11 cellular contexts compared by ENCODE assay signal in the genomic region with DNA sequence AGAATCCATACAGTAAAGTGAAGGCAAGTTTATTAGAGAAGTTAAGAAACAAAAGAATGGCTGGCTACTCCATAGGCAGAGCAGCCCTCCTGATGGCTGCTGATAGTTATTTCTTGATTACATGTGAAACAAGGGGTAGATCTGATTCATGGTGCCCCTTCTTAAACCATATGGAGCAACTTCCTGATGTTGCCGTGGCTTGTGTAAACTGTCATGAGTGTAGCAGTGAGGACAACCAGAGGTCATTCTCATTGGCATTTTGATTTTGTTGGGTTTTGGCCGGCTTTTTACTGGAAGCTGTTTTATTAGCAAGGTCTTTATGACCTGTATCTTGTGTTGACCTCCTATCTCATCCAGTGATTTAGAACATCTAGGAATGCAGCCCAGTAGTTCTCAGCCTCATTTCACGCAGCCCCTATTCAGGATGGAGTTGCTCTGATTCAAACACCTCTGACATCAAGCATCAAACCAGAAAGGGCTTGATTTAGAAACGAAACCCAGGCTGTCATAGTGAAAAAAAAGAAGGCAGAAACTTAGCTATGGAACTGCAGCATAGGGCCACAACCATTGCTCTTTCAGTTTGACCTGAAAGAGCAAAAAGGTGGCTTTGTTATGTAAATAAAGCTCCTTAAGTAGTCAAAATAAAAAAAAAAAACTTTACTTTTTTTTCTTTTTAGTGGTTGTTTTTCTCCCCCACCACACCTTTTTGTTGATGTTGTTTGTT. TPM values are rescaled to one million over a fixed set of nuclear protein-coding genes. Genes with fewer than 3 reads are reported as not detected.
DNase-seq lines count a peak whose midpoint lies in the region; ATAC-seq, FAIRE-seq and TF ChIP-seq lines count a peak whose summit lies in the region.
"Had no signal": no experiment of that assay in that cellular context is flagged by ENCODE, and none has a peak within 500 bp of the region (broad histone marks: within the 10 kb centered on the region; RNA-seq: fewer than 3 reads in every experiment).

No MANE protein-coding gene starts in this region.

- H3K27me3 ChIP-seq in HUES6 (ENCODE audit: control insufficient read depth, insufficient read depth, low read length) (no peaks in the 10 kb centered on the region), psoas muscle (ENCODE audit: insufficient read depth in 3 of 3, low read length in 2 of 3) (no peaks in the 10 kb centered on the region)
- H3K27me3 ChIP-seq: left lung had no signal

- peak; percentile 84 for FAIRE-seq in GM12892 (lab: Jason Lieb, UNC)

- TF ChIP-seq POLR2A in GM12892 (IDR thresholded peaks at IDR 0.05; ENCODE audit: low read depth, low read length): no peak

- no peak for TF ChIP-seq CTCF in psoas muscle (IDR thresholded peaks at IDR 0.05)

- no peaks in the 10 kb centered on the region for H3K27me3 Mint-ChIP-seq in T-cell
- H3K27me3 Mint-ChIP-seq: progenitor cell of endocrine pancreas had no signal

- H3K9me3 ChIP-seq in HUES6 (ENCODE audit: control insufficient read depth, insufficient read depth, low read depth, low read length) (peaks cover 27% of the 10 kb centered on the region), psoas muscle (no peaks in the 10 kb centered on the region)

- CTCF ChIA-PET in T-cell (lab: Charles Lee): interaction anchor here in 1 of 2 donors (0.7 kb wide), 1 partner anchor 8 kb away, joined by 5 read pairs; no protein-coding TSS in a partner anchor

- 54 to 57% (median 54%) methylated on average over 4 of the region's 4 CpGs for WGBS in psoas muscle, 3 donors

- H3K36me3 Mint-ChIP-seq in T-cell: peaks cover 3% of the 10 kb centered on the region

- H3K4me3 ChIP-seq in HUES6 (ENCODE audit: low read depth, low read length): 0 out of 2 replicates have a peak overlapping the region, but pooled peaks have one; percentile 8
- H3K4me3 ChIP-seq in psoas muscle: no peak overlapping the region
- H3K4me3 ChIP-seq: left lung had no signal

- H3K27ac ChIP-seq in HUES6 (ENCODE audit: low read depth, low read length): 0 out of 2 replicates have a peak overlapping the region, but pooled peaks have one; percentile 19
- H3K27ac ChIP-seq in psoas muscle: no peak overlapping the region
- H3K27ac ChIP-seq: left lung had no signal

- no peak overlapping the region for H3K4me3 Mint-ChIP-seq in T-cell

- no peak overlapping the region for H3K9ac ChIP-seq in HUES6 (ENCODE audit: low read length)

- intact Hi-C loops in psoas muscle (cut with DNase I): no loop called here

- H3K4me1 Mint-ChIP-seq in T-cell: no peaks in the 10 kb centered on the region

- peaks cover 16% of the 10 kb centered on the region for H3K4me1 ChIP-seq in HUES6 (ENCODE audit: control insufficient read depth, insufficient read depth, low read length)
- no peaks in the 10 kb centered on the region for H3K4me1 ChIP-seq in psoas muscle
- H3K4me1 ChIP-seq: left lung had no signal

- DNase-seq in GM12892 (ENCODE audit: insufficient read length): peak; percentile 9
- no peak for DNase-seq in psoas muscle
- no peak for DNase-seq in NCI-H2227 treated with DMSO at 0.1 percent for 48 hours (lab: John Stamatoyannopoulos, UW)
- DNase-seq in DMS79 treated with DMSO at 0.1 percent for 48 hours (lab: John Stamatoyannopoulos, UW): no peak
- no peak for DNase-seq in T-cell
- DNase-seq: activated CD4-positive, alpha-beta T cell treated with anti-CD3 and anti-CD28 coated beads, Interleukin-2, amount 50 U/mL, for 1 hour; left lung had no signal

- ATAC-seq in GM19455 (IDR thresholded peaks at IDR 0.05; ENCODE audit: unreplicated experiment): peak; percentile 98
- ATAC-seq in HG02884 (IDR thresholded peaks at IDR 0.05; ENCODE audit: unreplicated experiment): peak; percentile 100
- no peak for ATAC-seq in psoas muscle
- no peak for ATAC-seq in T-cell (replicated peaks in 1 of 4)
- ATAC-seq: left lung had no signal

- H3K9me3 Mint-ChIP-seq in T-cell: no peaks in the 10 kb centered on the region

- POLR2A ChIA-PET in T-cell (lab: Charles Lee): no interaction called here

- no peak overlapping the region for H3K27ac Mint-ChIP-seq in T-cell
- H3K27ac Mint-ChIP-seq: progenitor cell of endocrine pancreas had no signal

- no peaks in the 10 kb centered on the region for H3K36me3 ChIP-seq in HUES6 (ENCODE audit: control insufficient read depth, insufficient read depth, low read length)
- H3K36me3 ChIP-seq in psoas muscle (ENCODE audit: insufficient read depth in 1 of 2, low read depth in 1 of 2): no peaks in the 10 kb centered on the region
- H3K36me3 ChIP-seq: left lung had no signal

RNA-seq across cellular contexts. Expression of a gene that starts 37.8 kb away (rescaled TPM):
- 71.7 TPM for polyA plus RNA-seq in GM12892 (2012; ENCODE audit: missing spikeins)
- 10 to 100 TPM; 32.8 to 75.8 (median 52.3) TPM for total RNA-seq in psoas muscle
- 10 to 100 TPM; 20.8 to 44.8 (median 32.6) TPM for polyA plus RNA-seq in psoas muscle
- 100 to 1,000 TPM; 137 to 163 (median 155) TPM for total RNA-seq in T-cell

Comparison
In these comparisons a context has a peak if more than half of its experiments do, and no peak if none do; other contexts are left out.
1. ATAC-seq: peak in GM19455 (single experiment) and HG02884 (single experiment); none in psoas muscle (0 of 4) and T-cell (0 of 4).